In genomic region chr17:48457080-48457836, GRCh38 we compare ENCODE assay signal across 1 cellular context.
A peak's percentile ranks its signal among the peaks of the same experiment; 100 is the strongest.
TF ChIP-seq lines count a peak whose summit lies in the region.

No MANE protein-coding gene starts in this region.

TF ChIP-seq in K562, 482 proteins besides CTCF, POLR2A, EP300 and RAD21 (continued from another document):
- TF ChIP-seq, protein P1, sequence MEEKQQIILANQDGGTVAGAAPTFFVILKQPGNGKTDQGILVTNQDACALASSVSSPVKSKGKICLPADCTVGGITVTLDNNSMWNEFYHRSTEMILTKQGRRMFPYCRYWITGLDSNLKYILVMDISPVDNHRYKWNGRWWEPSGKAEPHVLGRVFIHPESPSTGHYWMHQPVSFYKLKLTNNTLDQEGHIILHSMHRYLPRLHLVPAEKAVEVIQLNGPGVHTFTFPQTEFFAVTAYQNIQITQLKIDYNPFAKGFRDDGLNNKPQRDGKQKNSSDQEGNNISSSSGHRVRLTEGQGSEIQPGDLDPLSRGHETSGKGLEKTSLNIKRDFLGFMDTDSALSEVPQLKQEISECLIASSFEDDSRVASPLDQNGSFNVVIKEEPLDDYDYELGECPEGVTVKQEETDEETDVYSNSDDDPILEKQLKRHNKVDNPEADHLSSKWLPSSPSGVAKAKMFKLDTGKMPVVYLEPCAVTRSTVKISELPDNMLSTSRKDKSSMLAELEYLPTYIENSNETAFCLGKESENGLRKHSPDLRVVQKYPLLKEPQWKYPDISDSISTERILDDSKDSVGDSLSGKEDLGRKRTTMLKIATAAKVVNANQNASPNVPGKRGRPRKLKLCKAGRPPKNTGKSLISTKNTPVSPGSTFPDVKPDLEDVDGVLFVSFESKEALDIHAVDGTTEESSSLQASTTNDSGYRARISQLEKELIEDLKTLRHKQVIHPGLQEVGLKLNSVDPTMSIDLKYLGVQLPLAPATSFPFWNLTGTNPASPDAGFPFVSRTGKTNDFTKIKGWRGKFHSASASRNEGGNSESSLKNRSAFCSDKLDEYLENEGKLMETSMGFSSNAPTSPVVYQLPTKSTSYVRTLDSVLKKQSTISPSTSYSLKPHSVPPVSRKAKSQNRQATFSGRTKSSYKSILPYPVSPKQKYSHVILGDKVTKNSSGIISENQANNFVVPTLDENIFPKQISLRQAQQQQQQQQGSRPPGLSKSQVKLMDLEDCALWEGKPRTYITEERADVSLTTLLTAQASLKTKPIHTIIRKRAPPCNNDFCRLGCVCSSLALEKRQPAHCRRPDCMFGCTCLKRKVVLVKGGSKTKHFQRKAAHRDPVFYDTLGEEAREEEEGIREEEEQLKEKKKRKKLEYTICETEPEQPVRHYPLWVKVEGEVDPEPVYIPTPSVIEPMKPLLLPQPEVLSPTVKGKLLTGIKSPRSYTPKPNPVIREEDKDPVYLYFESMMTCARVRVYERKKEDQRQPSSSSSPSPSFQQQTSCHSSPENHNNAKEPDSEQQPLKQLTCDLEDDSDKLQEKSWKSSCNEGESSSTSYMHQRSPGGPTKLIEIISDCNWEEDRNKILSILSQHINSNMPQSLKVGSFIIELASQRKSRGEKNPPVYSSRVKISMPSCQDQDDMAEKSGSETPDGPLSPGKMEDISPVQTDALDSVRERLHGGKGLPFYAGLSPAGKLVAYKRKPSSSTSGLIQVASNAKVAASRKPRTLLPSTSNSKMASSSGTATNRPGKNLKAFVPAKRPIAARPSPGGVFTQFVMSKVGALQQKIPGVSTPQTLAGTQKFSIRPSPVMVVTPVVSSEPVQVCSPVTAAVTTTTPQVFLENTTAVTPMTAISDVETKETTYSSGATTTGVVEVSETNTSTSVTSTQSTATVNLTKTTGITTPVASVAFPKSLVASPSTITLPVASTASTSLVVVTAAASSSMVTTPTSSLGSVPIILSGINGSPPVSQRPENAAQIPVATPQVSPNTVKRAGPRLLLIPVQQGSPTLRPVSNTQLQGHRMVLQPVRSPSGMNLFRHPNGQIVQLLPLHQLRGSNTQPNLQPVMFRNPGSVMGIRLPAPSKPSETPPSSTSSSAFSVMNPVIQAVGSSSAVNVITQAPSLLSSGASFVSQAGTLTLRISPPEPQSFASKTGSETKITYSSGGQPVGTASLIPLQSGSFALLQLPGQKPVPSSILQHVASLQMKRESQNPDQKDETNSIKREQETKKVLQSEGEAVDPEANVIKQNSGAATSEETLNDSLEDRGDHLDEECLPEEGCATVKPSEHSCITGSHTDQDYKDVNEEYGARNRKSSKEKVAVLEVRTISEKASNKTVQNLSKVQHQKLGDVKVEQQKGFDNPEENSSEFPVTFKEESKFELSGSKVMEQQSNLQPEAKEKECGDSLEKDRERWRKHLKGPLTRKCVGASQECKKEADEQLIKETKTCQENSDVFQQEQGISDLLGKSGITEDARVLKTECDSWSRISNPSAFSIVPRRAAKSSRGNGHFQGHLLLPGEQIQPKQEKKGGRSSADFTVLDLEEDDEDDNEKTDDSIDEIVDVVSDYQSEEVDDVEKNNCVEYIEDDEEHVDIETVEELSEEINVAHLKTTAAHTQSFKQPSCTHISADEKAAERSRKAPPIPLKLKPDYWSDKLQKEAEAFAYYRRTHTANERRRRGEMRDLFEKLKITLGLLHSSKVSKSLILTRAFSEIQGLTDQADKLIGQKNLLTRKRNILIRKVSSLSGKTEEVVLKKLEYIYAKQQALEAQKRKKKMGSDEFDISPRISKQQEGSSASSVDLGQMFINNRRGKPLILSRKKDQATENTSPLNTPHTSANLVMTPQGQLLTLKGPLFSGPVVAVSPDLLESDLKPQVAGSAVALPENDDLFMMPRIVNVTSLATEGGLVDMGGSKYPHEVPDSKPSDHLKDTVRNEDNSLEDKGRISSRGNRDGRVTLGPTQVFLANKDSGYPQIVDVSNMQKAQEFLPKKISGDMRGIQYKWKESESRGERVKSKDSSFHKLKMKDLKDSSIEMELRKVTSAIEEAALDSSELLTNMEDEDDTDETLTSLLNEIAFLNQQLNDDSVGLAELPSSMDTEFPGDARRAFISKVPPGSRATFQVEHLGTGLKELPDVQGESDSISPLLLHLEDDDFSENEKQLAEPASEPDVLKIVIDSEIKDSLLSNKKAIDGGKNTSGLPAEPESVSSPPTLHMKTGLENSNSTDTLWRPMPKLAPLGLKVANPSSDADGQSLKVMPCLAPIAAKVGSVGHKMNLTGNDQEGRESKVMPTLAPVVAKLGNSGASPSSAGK (IDR thresholded peaks at IDR 0.05), result peak; percentile 70
- no peak for TF ChIP-seq JUND (IDR thresholded peaks at IDR 0.05; ENCODE audit: borderline replicate concordance, low read depth, low read length)
- TF ChIP-seq JUND (tag; IDR thresholded peaks at IDR 0.05; ENCODE audit: borderline replicate concordance, low read depth, low read length), result peak; percentile 13; the same call in 1 of the 3 replicates
- peak; percentile 72 for TF ChIP-seq CEBPB (tag; IDR thresholded peaks at IDR 0.05)
- TF ChIP-seq ZNF561 (CRISPR knock-in tag; conservative IDR thresholded peaks at IDR 0.05), result no peak
- peak; percentile 6; the same call in 1 of the 2 replicates for TF ChIP-seq ARID1B (IDR thresholded peaks at IDR 0.05)
- peak; percentile 70 for TF ChIP-seq MYC (IDR thresholded peaks at IDR 0.05; ENCODE audit: low read depth, low read length)
- no peak for TF ChIP-seq MYC (CRISPR knock-in tag; IDR thresholded peaks at IDR 0.05; ENCODE audit: borderline replicate concordance, low read depth)
- TF ChIP-seq, protein P2, sequence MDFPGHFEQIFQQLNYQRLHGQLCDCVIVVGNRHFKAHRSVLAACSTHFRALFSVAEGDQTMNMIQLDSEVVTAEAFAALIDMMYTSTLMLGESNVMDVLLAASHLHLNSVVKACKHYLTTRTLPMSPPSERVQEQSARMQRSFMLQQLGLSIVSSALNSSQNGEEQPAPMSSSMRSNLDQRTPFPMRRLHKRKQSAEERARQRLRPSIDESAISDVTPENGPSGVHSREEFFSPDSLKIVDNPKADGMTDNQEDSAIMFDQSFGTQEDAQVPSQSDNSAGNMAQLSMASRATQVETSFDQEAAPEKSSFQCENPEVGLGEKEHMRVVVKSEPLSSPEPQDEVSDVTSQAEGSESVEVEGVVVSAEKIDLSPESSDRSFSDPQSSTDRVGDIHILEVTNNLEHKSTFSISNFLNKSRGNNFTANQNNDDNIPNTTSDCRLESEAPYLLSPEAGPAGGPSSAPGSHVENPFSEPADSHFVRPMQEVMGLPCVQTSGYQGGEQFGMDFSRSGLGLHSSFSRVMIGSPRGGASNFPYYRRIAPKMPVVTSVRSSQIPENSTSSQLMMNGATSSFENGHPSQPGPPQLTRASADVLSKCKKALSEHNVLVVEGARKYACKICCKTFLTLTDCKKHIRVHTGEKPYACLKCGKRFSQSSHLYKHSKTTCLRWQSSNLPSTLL (IDR thresholded peaks at IDR 0.05), result no peak
- no peak for TF ChIP-seq ATF3 (IDR thresholded peaks at IDR 0.05)
- 0 out of 2 replicates have a peak, but pooled peaks have one; percentile 23 for TF ChIP-seq ATF3 (CRISPR knock-in tag; conservative IDR thresholded peaks at IDR 0.05)
- 0 out of 2 replicates have a peak, but pooled peaks have one; percentile 49 for TF ChIP-seq ATF7 (IDR thresholded peaks at IDR 0.05)
- TF ChIP-seq TFAP4 (CRISPR knock-in tag; IDR thresholded peaks at IDR 0.05; ENCODE audit: borderline replicate concordance), result peak; percentile 60; the same call in 1 of the 2 replicates
- no peak for TF ChIP-seq RBM14 (IDR thresholded peaks at IDR 0.05; ENCODE audit: borderline replicate concordance, insufficient read depth, low read depth, low read length)
- TF ChIP-seq NEUROD1 (IDR thresholded peaks at IDR 0.05; ENCODE audit: borderline replicate concordance, low read depth, low read length, partially characterized antibody), result peak; percentile 37
- TF ChIP-seq ZNF184 (CRISPR knock-in tag; IDR thresholded peaks at IDR 0.05), result no peak
- TF ChIP-seq CEBPG (CRISPR knock-in tag; IDR thresholded peaks at IDR 0.05), result no peak
- TF ChIP-seq CEBPG (tag; conservative IDR thresholded peaks at IDR 0.05 in 1 of 2, IDR thresholded peaks at IDR 0.05 in 1 of 2), result peak in 1 of 2 experiments; percentile 30; a peak in 1 of 4 replicates
- TF ChIP-seq TCFL5 (CRISPR knock-in tag; conservative IDR thresholded peaks at IDR 0.05), result no peak
- peak; percentile 72 for TF ChIP-seq CREM (IDR thresholded peaks at IDR 0.05; ENCODE audit: low read depth)
- no peak for TF ChIP-seq GTF2A2 (tag; IDR thresholded peaks at IDR 0.05)
- no peak for TF ChIP-seq E2F3 (CRISPR knock-in tag; IDR thresholded peaks at IDR 0.05)
- TF ChIP-seq MAZ (CRISPR knock-in tag; conservative IDR thresholded peaks at IDR 0.05 in 1 of 2, IDR thresholded peaks at IDR 0.05 in 1 of 2), result peak in 1 of 2 experiments; percentile 80; a peak in 2 of 4 replicates
- TF ChIP-seq SUPT5H (IDR thresholded peaks at IDR 0.05), result no peak
- no peak for TF ChIP-seq ZNF740 (CRISPR knock-in tag; IDR thresholded peaks at IDR 0.05)
- TF ChIP-seq ZNF740 (tag; IDR thresholded peaks at IDR 0.05), result no peak
- peak; percentile 76 for TF ChIP-seq CXXC5 (CRISPR knock-in tag; IDR thresholded peaks at IDR 0.05)
- peak; percentile 68 for TF ChIP-seq RB1 (IDR thresholded peaks at IDR 0.05; ENCODE audit: low read depth)
- TF ChIP-seq SREBF1 (IDR thresholded peaks at IDR 0.05; ENCODE audit: borderline replicate concordance, low read depth, low read length), result no peak
- no peak for TF ChIP-seq NRF1 (conservative IDR thresholded peaks at IDR 0.05 in 1 of 2, IDR thresholded peaks at IDR 0.05 in 1 of 2)
- TF ChIP-seq SMARCB1 (IDR thresholded peaks at IDR 0.05; ENCODE audit: insufficient read length, low read depth), result no peak
- TF ChIP-seq ZFX (CRISPR knock-in tag; IDR thresholded peaks at IDR 0.05), result no peak
